ENCODE assay signal across 11 cellular contexts in genomic region chr3:40407611-40408010, GRCh38. TPM values are rescaled to one million over a fixed set of nuclear protein-coding genes. Genes with fewer than 3 reads are reported as not detected.
"Had no signal": no experiment of that assay in that cellular context is flagged by ENCODE, and none has a peak within 500 bp of the region (broad histone marks: within the 10 kb centered on the region; RNA-seq: fewer than 3 reads in every experiment).

No MANE protein-coding gene starts in this region.

- H3K9ac ChIP-seq: KMS-11 had no signal

- H3K4me2 ChIP-seq: KMS-11 had no signal

- H3K9me3 Mint-ChIP-seq: IgD-negative memory B cell had no signal

- H3K36me3 Mint-ChIP-seq: IgD-negative memory B cell had no signal

- ATAC-seq: HepG2 had no signal

- H3K4me1 Mint-ChIP-seq: IgD-negative memory B cell had no signal

- DNase-seq: IMR-90, Karpas-422, KBM-7, KG1 had no signal

- H3K27ac Mint-ChIP-seq: IgD-negative memory B cell had no signal

- H3K4me3 Mint-ChIP-seq: IgD-negative memory B cell had no signal

- H3K27ac ChIP-seq: HL-60, KMS-11 had no signal

- FAIRE-seq: HepG2, HTR-8/SVneo had no signal

RNA-seq across cellular contexts. Expression of gene ENTPD3, which starts 20.6 kb away (rescaled TPM):
- total RNA-seq: HepG2, HT-29, HT1080, IMR-90 had no signal
- polyA plus RNA-seq: IMR-90 had no signal
